In genomic region chr3:188158731-188159355, GRCh38 we compare ENCODE assay signal across 1 cellular context.
TF ChIP-seq lines count a peak whose summit lies in the region.

No MANE protein-coding gene starts in this region.

TF ChIP-seq in IMR-90, 13 proteins besides CTCF, POLR2A, EP300 and RAD21:
- TF ChIP-seq SMC3 (IDR thresholded peaks at IDR 0.05; ENCODE audit: low read depth, low read length) (no peak), NFE2L2 (IDR thresholded peaks at IDR 0.05; ENCODE audit: low read depth, low read length) (no peak)
